1 cellular context compared by ENCODE assay signal in the genomic region with DNA sequence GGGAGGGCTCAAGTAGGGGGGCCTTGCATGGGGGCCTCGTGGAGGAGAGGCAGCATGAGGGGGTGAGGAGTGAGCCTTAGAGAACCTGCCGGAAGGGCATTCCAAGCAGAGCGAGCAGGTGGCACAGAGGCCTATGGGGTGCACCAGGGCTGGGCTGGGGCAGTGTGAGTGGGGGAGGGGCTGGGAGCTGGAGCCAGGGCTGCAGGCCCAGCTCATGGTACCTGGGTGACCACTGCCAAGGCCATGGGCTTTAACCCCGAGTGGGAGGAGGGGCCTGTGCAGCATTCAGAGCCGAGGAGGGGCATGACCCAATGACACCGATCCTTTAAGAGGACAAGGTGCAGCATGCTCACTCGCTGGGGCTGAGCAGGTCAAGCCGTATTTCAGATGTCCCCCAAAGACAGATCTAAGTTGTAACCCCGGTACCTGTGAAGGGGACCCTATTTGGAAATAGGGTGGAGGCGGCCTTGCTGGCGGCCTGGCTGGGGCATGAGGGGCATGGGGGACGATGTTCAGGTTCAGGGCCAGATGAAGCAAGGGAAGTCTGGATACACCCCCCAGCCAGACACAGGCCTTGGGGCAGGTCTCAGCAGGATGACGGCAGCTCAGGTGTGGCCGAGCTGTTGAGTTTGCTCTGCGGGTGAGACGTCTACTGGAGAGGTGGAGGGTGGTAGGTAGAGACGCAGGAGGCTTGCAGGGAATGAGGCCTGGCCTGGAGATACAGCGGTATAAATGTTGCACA.
TF ChIP-seq lines count a peak whose summit lies in the region.

No MANE protein-coding gene starts in this region.

TF ChIP-seq in HEK293, 187 proteins besides CTCF, POLR2A, EP300 and RAD21 (continued from another document):
- TF ChIP-seq INSM2 (tag by site-specific recombination; IDR thresholded peaks at IDR 0.05) = no peak
- TF ChIP-seq ZNF350 (tag by site-specific recombination; IDR thresholded peaks at IDR 0.05) = no peak
- TF ChIP-seq ZNF133 (tag by site-specific recombination; IDR thresholded peaks at IDR 0.05) = no peak
- TF ChIP-seq ZNF169 (tag by site-specific recombination; IDR thresholded peaks at IDR 0.05) = no peak
- 0 out of 2 replicates have a peak, but pooled peaks have one; percentile 28 for TF ChIP-seq GLIS2 (tag by site-specific recombination; IDR thresholded peaks at IDR 0.05)
- no peak for TF ChIP-seq ZNF585B (tag by site-specific recombination; IDR thresholded peaks at IDR 0.05)
